Comparison of ENCODE assay signal across 8 cellular contexts in genomic region chr19:43901395-43902390, GRCh38. TPM values are rescaled to one million over a fixed set of nuclear protein-coding genes. Genes with fewer than 3 reads are reported as not detected.
DNase-seq lines count a peak whose midpoint lies in the region; ATAC-seq and TF ChIP-seq lines count a peak whose summit lies in the region.

No MANE protein-coding gene starts in this region.

- no peak for TF ChIP-seq EP300 in SK-N-SH (IDR thresholded peaks at IDR 0.05; ENCODE audit: borderline replicate concordance in 1 of 2, low read depth in 1 of 2, low read length in 1 of 2)

- no peaks in the 10 kb centered on the region for H3F3A ChIP-seq in SK-N-SH (replicated peaks; ENCODE audit: insufficient read depth)

- no peak overlapping the region for H3K27ac ChIP-seq in SK-N-SH (ENCODE audit: low read depth in 2 of 2, low read length in 1 of 2)

- H3K9ac ChIP-seq in SK-N-SH, result peak overlapping the region; percentile 34; the same call in 1 of the 2 replicates

- CTCF ChIA-PET in SK-N-SH (lab: Yijun Ruan, JAX), result no interaction called here

- H3K4me1 Mint-ChIP-seq in activated naive CD8-positive, alpha-beta T cell treated with anti-CD3 and anti-CD28 coated beads for 36 hours, result peaks cover 11% of the 10 kb centered on the region

- no peak for TF ChIP-seq RAD21 in SK-N-SH (IDR thresholded peaks at IDR 0.05; ENCODE audit: low read length)

- WGBS in SK-N-SH (ENCODE audit: low lambda C conversion rate), result 19% methylated on average over 37 of the region's 39 CpGs

- H3K36me3 Mint-ChIP-seq in activated naive CD8-positive, alpha-beta T cell treated with anti-CD3 and anti-CD28 coated beads for 36 hours, result peaks cover 76% of the 10 kb centered on the region

- TF ChIP-seq CTCF in GM12875 (IDR thresholded peaks at IDR 0.05; ENCODE audit: borderline replicate concordance, insufficient read depth, low read depth, low read length), result no peak
- no peak for TF ChIP-seq CTCF in SK-N-SH (IDR thresholded peaks at IDR 0.05)

- no peaks in the 10 kb centered on the region for H3K9me2 ChIP-seq in SK-N-SH

- H4K20me1 ChIP-seq in SK-N-SH (ENCODE audit: insufficient read depth), result no peaks in the 10 kb centered on the region

- H3K4me3 Mint-ChIP-seq in activated naive CD8-positive, alpha-beta T cell treated with anti-CD3 and anti-CD28 coated beads for 36 hours, result peak overlapping the region; percentile 89

- no peaks in the 10 kb centered on the region for H3K79me2 ChIP-seq in SK-N-SH (ENCODE audit: insufficient read depth)

- H2AFZ ChIP-seq in SK-N-SH (ENCODE audit: low read depth), result peak overlapping the region; percentile 89

- H3K4me3 ChIP-seq in GM12875 (ENCODE audit: low read depth, low read length), result peak overlapping the region; percentile 51
- H3K4me3 ChIP-seq in SK-N-SH (ENCODE audit: low read depth in 2 of 2, low read length in 1 of 2), result peak overlapping the region; percentile 60 to 70

- H3K9me3 Mint-ChIP-seq in activated naive CD8-positive, alpha-beta T cell treated with anti-CD3 and anti-CD28 coated beads for 36 hours, result peaks cover 70% of the 10 kb centered on the region

- peak; percentile 95 for ATAC-seq in HG03139 (IDR thresholded peaks at IDR 0.05; ENCODE audit: unreplicated experiment)
- no peak for ATAC-seq in HG02970 (IDR thresholded peaks at IDR 0.05; ENCODE audit: low FRiP score, unreplicated experiment)

- peaks cover 0 to 6% of the 10 kb centered on the region in 2 experiments; a peak in 1 of 4 replicates for H3K4me1 ChIP-seq in SK-N-SH (ENCODE audit: control insufficient read depth in 1 of 2, insufficient read depth in 2 of 2, low read depth in 1 of 2, low read length in 1 of 2)

- no peaks in the 10 kb centered on the region; the same call in 1 of the 2 replicates for H3K9me3 ChIP-seq in SK-N-SH

- peak overlapping the region; percentile 72 for H3K4me2 ChIP-seq in SK-N-SH

- intact Hi-C loops in head of caudate nucleus (cut with DNase I), result loop anchor here (5.0 kb wide), 1 partner anchor 51 kb away; the partner anchor contains the start of gene ZNF221

- no peaks in the 10 kb centered on the region for H3K27me3 Mint-ChIP-seq in activated naive CD8-positive, alpha-beta T cell treated with anti-CD3 and anti-CD28 coated beads for 36 hours

- H3K27me3 ChIP-seq in SK-N-SH (ENCODE audit: insufficient read depth), result no peaks in the 10 kb centered on the region

- DNase-seq in SK-N-SH (peak; percentile 78), head of caudate nucleus (peak; percentile 71 to 94 (median 86)), nucleus accumbens (lab: John Stamatoyannopoulos, UW) (peak in 53 of 56 donors; percentile 13 to 91 (median 68)), stromal cell of bone marrow (ENCODE audit: low read depth) (peak; percentile 78)
- peak; percentile 65 for DNase-seq in activated naive CD8-positive, alpha-beta T cell treated with anti-CD3 and anti-CD28 coated beads for 36 hours

- H3K36me3 ChIP-seq in SK-N-SH (replicated peaks in 1 of 2; ENCODE audit: control insufficient read depth in 1 of 2, insufficient read depth in 2 of 2, low read length in 1 of 2), result peaks cover 2 to 25% of the 10 kb centered on the region in 2 experiments

- peak overlapping the region; percentile 81 for H3K27ac Mint-ChIP-seq in activated naive CD8-positive, alpha-beta T cell treated with anti-CD3 and anti-CD28 coated beads for 36 hours

- POLR2A ChIA-PET in SK-N-SH (lab: Yijun Ruan, JAX), result interaction anchor here (1.0 to 1.9 kb wide), 3 partner anchors 34 to 75 kb away, joined by 5 to 17 read pairs (median 6); partner anchors contain the start of genes ZNF221, ZNF283 and ZNF45

TF ChIP-seq in SK-N-SH, 30 proteins besides CTCF, POLR2A, EP300 and RAD21:
- no peak for TF ChIP-seq FOSL2 (IDR thresholded peaks at IDR 0.05; ENCODE audit: borderline replicate concordance, low read depth)
- no peak for TF ChIP-seq TEAD4 (IDR thresholded peaks at IDR 0.05; ENCODE audit: borderline replicate concordance, insufficient read depth)
- no peak for TF ChIP-seq JUND (IDR thresholded peaks at IDR 0.05)
- TF ChIP-seq POLR2AphosphoS5 (IDR thresholded peaks at IDR 0.05; ENCODE audit: low read depth, low read length), result peak; percentile 62; the same call in 1 of the 2 replicates
- peak; percentile 42; the same call in 1 of the 2 replicates for TF ChIP-seq MXI1 (IDR thresholded peaks at IDR 0.05; ENCODE audit: low read depth, low read length)
- TF ChIP-seq IRF3 (IDR thresholded peaks at IDR 0.05; ENCODE audit: low read depth, low read length), result no peak
- no peak for TF ChIP-seq TCF12 (IDR thresholded peaks at IDR 0.05)
- TF ChIP-seq YY1 (IDR thresholded peaks at IDR 0.05; ENCODE audit: low read depth), result peak; percentile 87
- no peak for TF ChIP-seq FOXM1 (IDR thresholded peaks at IDR 0.05; ENCODE audit: low read depth)
- no peak for TF ChIP-seq GATA2 (CRISPR knock-in tag; IDR thresholded peaks at IDR 0.05)
- TF ChIP-seq NFIC (IDR thresholded peaks at IDR 0.05; ENCODE audit: borderline replicate concordance), result no peak
- peak; percentile 82 for TF ChIP-seq GABPA (IDR thresholded peaks at IDR 0.05; ENCODE audit: low read depth)
- peak; percentile 45 for TF ChIP-seq CHD2 (IDR thresholded peaks at IDR 0.05; ENCODE audit: low read length, partially characterized antibody)
- TF ChIP-seq MAX (IDR thresholded peaks at IDR 0.05; ENCODE audit: low read depth), result peak; percentile 89
- no peak for TF ChIP-seq RFX5 (IDR thresholded peaks at IDR 0.05; ENCODE audit: low read length)
- TF ChIP-seq MEF2A (IDR thresholded peaks at IDR 0.05; ENCODE audit: borderline replicate concordance, low read depth), result no peak
- TF ChIP-seq TAF1 (IDR thresholded peaks at IDR 0.05; ENCODE audit: borderline replicate concordance, low read depth, low read length), result peak; percentile 52
- TF ChIP-seq ELF1 (IDR thresholded peaks at IDR 0.05), result peak; percentile 41; the same call in 1 of the 2 replicates
- TF ChIP-seq EZH2phosphoT487 (IDR thresholded peaks at IDR 0.05; ENCODE audit: borderline replicate concordance, low read depth), result no peak

RNA-seq across cellular contexts. Expression of gene ZNF404, which starts 17.9 kb away (rescaled TPM):
- polyA plus RNA-seq in SK-N-SH (2012; rRNA removed), result 2.6 and 4.3 TPM in 2 replicates
- polyA plus RNA-seq in SK-N-SH (2012; cell fraction: cytosol; rRNA removed), result 4.1 and 5.1 TPM in 2 replicates
- 4.4 and 7.0 TPM in 2 replicates for polyA plus RNA-seq in SK-N-SH (2012; cell fraction: nucleus; rRNA removed)
- 1 to 10 TPM; 2.9 to 3.1 TPM for total RNA-seq in activated naive CD8-positive, alpha-beta T cell treated with anti-CD3 and anti-CD28 coated beads for 36 hours

RNA-seq across cellular contexts. Expression of gene ZNF45, which starts 33.4 kb away (rescaled TPM):
- polyA plus RNA-seq in SK-N-SH (2012; rRNA removed), result 9.7 and 14.3 TPM in 2 replicates
- polyA plus RNA-seq in SK-N-SH (2012; cell fraction: cytosol; rRNA removed), result 10.6 and 11.7 TPM in 2 replicates
- polyA plus RNA-seq in SK-N-SH (2012; cell fraction: nucleus; rRNA removed), result 13.2 and 27.7 TPM in 2 replicates
- total RNA-seq in activated naive CD8-positive, alpha-beta T cell treated with anti-CD3 and anti-CD28 coated beads for 36 hours, result 10 to 100 TPM; 11.9 to 12.2 TPM

RNA-seq across cellular contexts. Expression of gene ZNF221, which starts 49.3 kb away (rescaled TPM):
- 0.64 and 1.7 TPM in 2 replicates for polyA plus RNA-seq in SK-N-SH (2012; rRNA removed)
- 1.1 and 1.7 TPM in 2 replicates for polyA plus RNA-seq in SK-N-SH (2012; cell fraction: cytosol; rRNA removed)
- polyA plus RNA-seq in SK-N-SH (2012; cell fraction: nucleus; rRNA removed), result 1.1 and 1.3 TPM in 2 replicates
- total RNA-seq in activated naive CD8-positive, alpha-beta T cell treated with anti-CD3 and anti-CD28 coated beads for 36 hours, result 1 to 10 TPM; 1.2 to 1.6 TPM
